In the genomic region with DNA sequence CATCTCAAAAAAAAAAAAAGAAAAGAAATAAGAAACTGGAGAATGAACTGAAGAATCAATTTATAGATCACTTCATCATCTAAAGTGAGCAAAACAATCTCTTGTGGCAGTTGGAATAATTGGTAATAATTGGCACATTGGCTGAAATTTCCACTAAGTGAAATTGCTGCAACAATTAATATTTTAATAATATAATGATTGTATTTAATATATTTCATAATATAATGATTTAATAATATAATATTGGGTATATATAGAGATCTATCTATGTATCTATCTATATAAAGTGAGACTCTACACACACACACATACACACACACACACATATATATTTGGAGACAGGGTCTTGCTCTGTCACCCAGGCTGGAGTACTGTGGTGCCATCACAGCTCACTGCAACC, we compare ENCODE assay signal across 2 cellular contexts.
TF ChIP-seq lines count a peak whose summit lies in the region.

No MANE protein-coding gene starts in this region.

TF ChIP-seq in H1, 55 proteins besides CTCF, POLR2A, EP300 and RAD21:
- no peak for TF ChIP-seq POLR2AphosphoS5 (IDR thresholded peaks at IDR 0.05; ENCODE audit: low read depth, low read length)
- no peak for TF ChIP-seq SUZ12 (IDR thresholded peaks at IDR 0.05; ENCODE audit: low read length)
- TF ChIP-seq NANOG (IDR thresholded peaks at IDR 0.05; ENCODE audit: insufficient read depth, low read depth, low read length, poor library complexity, severe bottlenecking): no peak
- TF ChIP-seq EZH2 (IDR thresholded peaks at IDR 0.05; ENCODE audit: low read depth, low read length, severe bottlenecking): no peak
- no peak for TF ChIP-seq TAF1 (IDR thresholded peaks at IDR 0.05; ENCODE audit: low read depth, low read length)
TF ChIP-seq in H1: peak in this region for 0.

TF ChIP-seq in HEK293T, 16 proteins besides CTCF, POLR2A, EP300 and RAD21:
- no peak for TF ChIP-seq HDGF (IDR thresholded peaks at IDR 0.05; ENCODE audit: borderline replicate concordance)
- no peak for TF ChIP-seq SP1 (IDR thresholded peaks at IDR 0.05)
- no peak for TF ChIP-seq FOXK2 (IDR thresholded peaks at IDR 0.05)
- no peak for TF ChIP-seq FOXA1 (IDR thresholded peaks at IDR 0.05)
- TF ChIP-seq SUZ12 (IDR thresholded peaks at IDR 0.05): no peak
- no peak for TF ChIP-seq ZNF384 (IDR thresholded peaks at IDR 0.05)
- no peak for TF ChIP-seq CTBP1 (IDR thresholded peaks at IDR 0.05; ENCODE audit: borderline replicate concordance)
- TF ChIP-seq L3MBTL2 (conservative IDR thresholded peaks at IDR 0.05): no peak
- no peak for TF ChIP-seq ELF4 (IDR thresholded peaks at IDR 0.05)
- TF ChIP-seq ARNT (IDR thresholded peaks at IDR 0.05): no peak
- TF ChIP-seq NFRKB (IDR thresholded peaks at IDR 0.05): no peak
- no peak for TF ChIP-seq LEF1 (IDR thresholded peaks at IDR 0.05; ENCODE audit: borderline replicate concordance)
- no peak for TF ChIP-seq FOXM1 (IDR thresholded peaks at IDR 0.05; ENCODE audit: borderline replicate concordance)
- TF ChIP-seq BHLHE40 (IDR thresholded peaks at IDR 0.05; ENCODE audit: borderline replicate concordance): no peak
- TF ChIP-seq, protein P1, sequence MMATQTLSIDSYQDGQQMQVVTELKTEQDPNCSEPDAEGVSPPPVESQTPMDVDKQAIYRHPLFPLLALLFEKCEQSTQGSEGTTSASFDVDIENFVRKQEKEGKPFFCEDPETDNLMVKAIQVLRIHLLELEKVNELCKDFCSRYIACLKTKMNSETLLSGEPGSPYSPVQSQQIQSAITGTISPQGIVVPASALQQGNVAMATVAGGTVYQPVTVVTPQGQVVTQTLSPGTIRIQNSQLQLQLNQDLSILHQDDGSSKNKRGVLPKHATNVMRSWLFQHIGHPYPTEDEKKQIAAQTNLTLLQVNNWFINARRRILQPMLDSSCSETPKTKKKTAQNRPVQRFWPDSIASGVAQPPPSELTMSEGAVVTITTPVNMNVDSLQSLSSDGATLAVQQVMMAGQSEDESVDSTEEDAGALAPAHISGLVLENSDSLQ (IDR thresholded peaks at IDR 0.05): no peak
- no peak for TF ChIP-seq TARDBP (IDR thresholded peaks at IDR 0.05)
